ENCODE assay signal across 1 cellular context in genomic region chr12:132167610-132168310, GRCh38.
TF ChIP-seq lines count a peak whose summit lies in the region.

No MANE protein-coding gene starts in this region.

TF ChIP-seq in K562, 482 proteins besides CTCF, POLR2A, EP300 and RAD21 (continued from another document):
- TF ChIP-seq ZNF699 (CRISPR knock-in tag; IDR thresholded peaks at IDR 0.05; ENCODE audit: insufficient replicate concordance) (no peak), ZC3H8 (IDR thresholded peaks at IDR 0.05) (no peak), ZNF311 (CRISPR knock-in tag; IDR thresholded peaks at IDR 0.05) (no peak), NFE2 (IDR thresholded peaks at IDR 0.05; ENCODE audit: low read depth) (peak; percentile 81), NELFE (IDR thresholded peaks at IDR 0.05; ENCODE audit: insufficient read depth, insufficient read length) (no peak), SMARCE1 (IDR thresholded peaks at IDR 0.05) (no peak), ZNF316 (IDR thresholded peaks at IDR 0.05) (peak; percentile 41; the same call in 1 of the 2 replicates), ATF3 (IDR thresholded peaks at IDR 0.05) (no peak), ATF3 (CRISPR knock-in tag; conservative IDR thresholded peaks at IDR 0.05) (no peak), TEAD1 (CRISPR knock-in tag; IDR thresholded peaks at IDR 0.05) (no peak), RBFOX2 (IDR thresholded peaks at IDR 0.05; ENCODE audit: low read depth, low read length) (no peak), USF2 (CRISPR knock-in tag; IDR thresholded peaks at IDR 0.05) (peak; percentile 54), NFXL1 (CRISPR knock-in tag; IDR thresholded peaks at IDR 0.05) (no peak), L3MBTL2 (IDR thresholded peaks at IDR 0.05) (peak; percentile 48; the same call in 1 of the 2 replicates), MAFK (IDR thresholded peaks at IDR 0.05; ENCODE audit: low read length) (0 out of 2 replicates have a peak, but pooled peaks have one; percentile 4), MGA (IDR thresholded peaks at IDR 0.05) (peak; percentile 53), DACH1 (IDR thresholded peaks at IDR 0.05; ENCODE audit: partially characterized antibody) (no peak), E2F6 (IDR thresholded peaks at IDR 0.05; ENCODE audit: borderline replicate concordance in 1 of 2, extremely low read depth in 1 of 2, insufficient read depth in 1 of 2, insufficient read length in 1 of 2, low read depth in 1 of 2, low read length in 1 of 2, poor library complexity in 1 of 2, severe bottlenecking in 1 of 2) (peak in 1 of 2 experiments; percentile 80), GATAD2B (IDR thresholded peaks at IDR 0.05; ENCODE audit: borderline replicate concordance) (no peak), C11orf30 (IDR thresholded peaks at IDR 0.05; ENCODE audit: low read depth) (peak; percentile 54), MAFG (tag; conservative IDR thresholded peaks at IDR 0.05) (peak; percentile 46; the same call in 1 of the 2 replicates), BHLHE40 (IDR thresholded peaks at IDR 0.05; ENCODE audit: low read length) (peak; percentile 90), NFIX (CRISPR knock-in tag; IDR thresholded peaks at IDR 0.05; ENCODE audit: low read depth) (no peak), TFAP4 (CRISPR knock-in tag; IDR thresholded peaks at IDR 0.05; ENCODE audit: borderline replicate concordance) (peak; percentile 21; the same call in 1 of the 2 replicates), BMI1 (IDR thresholded peaks at IDR 0.05; ENCODE audit: low read length) (no peak), ZC3H11A (IDR thresholded peaks at IDR 0.05; ENCODE audit: low read depth, low read length) (no peak), SMAD4 (CRISPR knock-in tag; conservative IDR thresholded peaks at IDR 0.05) (no peak), SOX6 (IDR thresholded peaks at IDR 0.05) (peak; percentile 50; the same call in 1 of the 2 replicates), MAZ (CRISPR knock-in tag; conservative IDR thresholded peaks at IDR 0.05 in 1 of 2, IDR thresholded peaks at IDR 0.05 in 1 of 2) (no peak), ARID1B (IDR thresholded peaks at IDR 0.05) (no peak), ZNF184 (CRISPR knock-in tag; IDR thresholded peaks at IDR 0.05) (no peak)
